Comparison of ENCODE assay signal across 15 cellular contexts in genomic region chr9:14945351-14945750, GRCh38. TPM values are rescaled to one million over a fixed set of nuclear protein-coding genes. Genes with fewer than 3 reads are reported as not detected.
DNase-seq lines count a peak whose midpoint lies in the region; ATAC-seq lines count a peak whose summit lies in the region.
"Had no signal": no experiment of that assay in that cellular context is flagged by ENCODE, and none has a peak within 500 bp of the region (broad histone marks: within the 10 kb centered on the region; RNA-seq: fewer than 3 reads in every experiment).

No MANE protein-coding gene starts in this region.

- peak; percentile 3 for DNase-seq in NCI-H1105 (lab: John Stamatoyannopoulos, UW)
- DNase-seq in NCI-H1105 treated with DMSO at 0.1 percent for 48 hours (lab: John Stamatoyannopoulos, UW), result no peak
- peak; percentile 26 for DNase-seq in H4 (ENCODE audit: low spot score)
- peak; percentile 4 for DNase-seq in RPMI7951 (ENCODE audit: low read depth)
- DNase-seq in iris pigment epithelial cell (ENCODE audit: low read depth), result peak; percentile 29
- DNase-seq in NAMALWA (ENCODE audit: low spot score), result no peak
- DNase-seq: 8988T; AML-193; Caco-2; CD8-positive, alpha-beta memory T cell; DMS79; HFFc6 had no signal

- ATAC-seq in GM19324 (IDR thresholded peaks at IDR 0.05; ENCODE audit: low FRiP score, unreplicated experiment), result no peak
- ATAC-seq: GM12878, GM23338 had no signal

RNA-seq across cellular contexts. Expression of gene FREM1, which starts 35.1 kb away (rescaled TPM):
- 0.06 and 0.19 TPM in 2 replicates for total RNA-seq in H4 (2014; rRNA removed; shearing (Covaris generic))
- 0.60 and 0.88 TPM in 2 replicates for total RNA-seq in RPMI7951 (2014; rRNA removed; shearing (Covaris generic))
- total RNA-seq: CD8-positive, alpha-beta memory T cell had no signal

Comparison
In these comparisons a context has a peak if more than half of its experiments do, and no peak if none do; other contexts are left out.
1. DNase-seq: peak in NCI-H1105 (single experiment), H4 (single experiment), RPMI7951 (single experiment) and iris pigment epithelial cell (single experiment); none in NCI-H1105 treated with DMSO at 0.1 percent for 48 hours (single experiment) and NAMALWA (single experiment).